19 cellular contexts compared by ENCODE assay signal in the genomic region with DNA sequence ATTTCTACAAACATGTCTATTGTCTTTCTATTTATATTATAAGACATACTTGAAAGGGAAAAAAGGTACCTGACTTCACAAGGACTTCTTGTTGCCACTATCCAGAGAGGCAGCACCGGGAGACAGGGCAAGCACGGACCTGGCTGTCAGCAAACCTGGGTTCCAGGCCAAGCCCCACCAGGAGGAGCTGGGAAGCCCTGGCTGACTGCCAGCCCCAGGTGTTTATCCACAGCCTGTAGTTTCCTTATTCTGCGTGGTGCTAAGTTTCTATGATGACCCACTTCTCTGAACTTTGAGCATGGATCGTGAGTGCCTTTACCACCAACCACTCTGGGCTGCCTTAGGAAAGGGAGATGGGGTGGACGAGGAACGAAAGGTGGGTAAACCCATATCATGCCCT. TPM values are rescaled to one million over a fixed set of nuclear protein-coding genes. Genes with fewer than 3 reads are reported as not detected.
DNase-seq lines count a peak whose midpoint lies in the region; ATAC-seq, FAIRE-seq and TF ChIP-seq lines count a peak whose summit lies in the region.
"Had no signal": no experiment of that assay in that cellular context is flagged by ENCODE, and none has a peak within 500 bp of the region (broad histone marks: within the 10 kb centered on the region; RNA-seq: fewer than 3 reads in every experiment).

No MANE protein-coding gene starts in this region.

- ATAC-seq in RWPE2 (ENCODE audit: low read depth) (0 out of 3 replicates have a peak, but pooled peaks have one; percentile 13), foreskin keratinocyte (peak; percentile 29), upper lobe of right lung (no peak), HG03039 (IDR thresholded peaks at IDR 0.05; ENCODE audit: unreplicated experiment) (no peak)
- ATAC-seq: stimulated activated naive CD8-positive, alpha-beta T cell treated with anti-CD3 and anti-CD28 coated beads, Interleukin-15, Interleukin-2, amounts not matched to agents 100 U/mL and 50 U/mL, for 24 hours had no signal

- H3K9me2 ChIP-seq in OCI-LY7 (ENCODE audit: insufficient read depth, low read length) = no peaks in the 10 kb centered on the region

- no peak overlapping the region for H2AFZ ChIP-seq in OCI-LY7 (ENCODE audit: low read length)

- H3K27me3 ChIP-seq in RWPE2 (ENCODE audit: insufficient read depth, poor library complexity, severe bottlenecking) (no peaks in the 10 kb centered on the region), foreskin keratinocyte (no peaks in the 10 kb centered on the region), small intestine (ENCODE audit: control insufficient read depth in 2 of 2, insufficient read depth in 2 of 2, low read length in 2 of 2) (no peaks in the 10 kb centered on the region), upper lobe of right lung (no peaks in the 10 kb centered on the region)

- CTCF ChIA-PET in OCI-LY7 (lab: Charles Lee; ENCODE audit: unreplicated experiment) = no interaction called here

- H3K27ac ChIP-seq in RWPE2 (ENCODE audit: poor library complexity, severe bottlenecking) (peak overlapping the region; percentile 55), foreskin keratinocyte (no peak overlapping the region), small intestine (ENCODE audit: low read depth in 1 of 2, low read length in 1 of 2) (no peak overlapping the region), upper lobe of right lung (no peak overlapping the region), OCI-LY7 (ENCODE audit: low read depth, low read length, poor library complexity, severe bottlenecking) (no peak overlapping the region)

- peaks cover 39% of the 10 kb centered on the region for H3K4me1 Mint-ChIP-seq in HFFc6 (ENCODE audit: low read depth)

- no peaks in the 10 kb centered on the region for H3K36me3 ChIP-seq in RWPE2 (ENCODE audit: low read depth)
- H3K36me3 ChIP-seq in small intestine (ENCODE audit: control insufficient read depth in 2 of 2, insufficient read depth in 2 of 2, low read length in 2 of 2) = no peaks in the 10 kb centered on the region
- no peaks in the 10 kb centered on the region for H3K36me3 ChIP-seq in upper lobe of right lung
- no peaks in the 10 kb centered on the region for H3K36me3 ChIP-seq in OCI-LY7 (ENCODE audit: insufficient read depth, low read length)

- intact Hi-C loops in upper lobe of right lung (cut with DNase I) = no loop called here
- intact Hi-C loops in OCI-LY7 (cut with micrococcal nuclease; ENCODE audit: unreplicated experiment) = no loop called here

- H3K4me3 ChIP-seq in RWPE2 (ENCODE audit: severe bottlenecking) (no peak overlapping the region), small intestine (ENCODE audit: low read depth in 1 of 2, low read length in 2 of 2) (no peak overlapping the region), upper lobe of right lung (no peak overlapping the region), OCI-LY7 (ENCODE audit: low read depth, low read length, poor library complexity, severe bottlenecking) (no peak overlapping the region)

- H3K4me1 ChIP-seq in RWPE2 (ENCODE audit: insufficient read depth, poor library complexity, severe bottlenecking) = peaks cover 20% of the 10 kb centered on the region
- H3K4me1 ChIP-seq in foreskin keratinocyte = peaks cover 8% of the 10 kb centered on the region
- no peaks in the 10 kb centered on the region for H3K4me1 ChIP-seq in small intestine (ENCODE audit: control insufficient read depth in 2 of 2, insufficient read depth in 1 of 2, low read depth in 1 of 2, low read length in 1 of 2)
- peaks cover 6% of the 10 kb centered on the region for H3K4me1 ChIP-seq in upper lobe of right lung
- no peaks in the 10 kb centered on the region for H3K4me1 ChIP-seq in OCI-LY7 (ENCODE audit: insufficient read depth, low read length, poor library complexity, severe bottlenecking)

- no peak overlapping the region for H3K4me2 ChIP-seq in OCI-LY7 (ENCODE audit: low read length)

- H3K27ac Mint-ChIP-seq in HFFc6 = peak overlapping the region; percentile 17; the same call in 1 of the 2 replicates

- H3K4me3 Mint-ChIP-seq in HFFc6 = no peak overlapping the region

- no peaks in the 10 kb centered on the region for H3K36me3 Mint-ChIP-seq in HFFc6 (ENCODE audit: low read depth)

- H3K9me3 ChIP-seq in RWPE2 (ENCODE audit: severe bottlenecking) (no peaks in the 10 kb centered on the region), small intestine (ENCODE audit: control insufficient read depth, low read depth) (no peaks in the 10 kb centered on the region), upper lobe of right lung (no peaks in the 10 kb centered on the region), OCI-LY7 (ENCODE audit: low read length) (no peaks in the 10 kb centered on the region)

- no peaks in the 10 kb centered on the region for H4K20me1 ChIP-seq in OCI-LY7 (ENCODE audit: insufficient read depth, low read length)

- BruUV-seq in OCI-LY7 (replicated peaks; lab: Mats Ljungman, UMichigan) = no TSS peak

- TF ChIP-seq CTCF in HFFc6 (IDR thresholded peaks at IDR 0.05) (no peak), RWPE2 (IDR thresholded peaks at IDR 0.05; ENCODE audit: poor library complexity, severe bottlenecking) (no peak), foreskin keratinocyte (conservative IDR thresholded peaks at IDR 0.05) (no peak), upper lobe of right lung (IDR thresholded peaks at IDR 0.05) (no peak), OCI-LY7 (conservative IDR thresholded peaks at IDR 0.05; ENCODE audit: low read length) (no peak)

- no peaks in the 10 kb centered on the region for H3K79me2 ChIP-seq in OCI-LY7 (ENCODE audit: insufficient read depth, low read depth, low read length)

- H3K9me3 Mint-ChIP-seq in HFFc6 = no peaks in the 10 kb centered on the region

- H3K27me3 Mint-ChIP-seq in HFFc6 (ENCODE audit: insufficient read depth) = peaks cover 2% of the 10 kb centered on the region

- WGBS in small intestine, 3 donors = 18 to 59% (median 40%) methylated on average over 6 of the region's 6 CpGs

- POLR2A ChIA-PET in OCI-LY7 (lab: Charles Lee) = no interaction called here

- FAIRE-seq in small intestine (lab: Jason Lieb, UNC) = no peak

- DNase-seq in HFFc6 = no peak
- no peak for DNase-seq in RWPE2 (ENCODE audit: low spot score)
- DNase-seq in foreskin keratinocyte = peak in 1 of 2 donors; percentile 70
- peak; percentile 46 for DNase-seq in small intestine
- no peak for DNase-seq in upper lobe of right lung
- no peak for DNase-seq in OCI-LY7 (ENCODE audit: low spot score)
- DNase-seq: activated CD4-positive, alpha-beta T cell treated with anti-CD3 and anti-CD28 coated beads, Interleukin-2, amount 50 U/mL, for 4 hours; AML-193; amniotic stem cell; DND-41; erythroblast; Kasumi-1; left cardiac atrium; NCI-H1436; stimulated activated CD4-positive, alpha-beta T cell treated with anti-CD3 and anti-CD28 coated beads, Interleukin-12 subunit alpha, Interleukin-12 subunit beta, amount 100 ng/mL, for 4 hours; stimulated activated naive CD8-positive, alpha-beta T cell treated with anti-CD3 and anti-CD28 coated beads, Interleukin-15, Interleukin-2, amounts not matched to agents 100 U/mL and 50 U/mL, for 24 hours had no signal

RNA-seq across cellular contexts. Expression of gene TSPAN2, which starts 20.5 kb away (rescaled TPM):
- 1 to 10 TPM; 4.2 to 6.9 (median 5.1) TPM for total RNA-seq in HFFc6 (2021; fragmentation: NEBNext Ultra II Directional; extraction: Animal tissue kit (Norgen Biotek cat#: 25700))
- 0.32 and 0.48 TPM in 2 replicates for total RNA-seq in foreskin keratinocyte
- polyA plus RNA-seq in foreskin keratinocyte = 0.17 and 0.30 TPM in 2 replicates
- 1 to 10 TPM in 2 of 3 donors, not detected in 1; 1.4 to 5.5 TPM for polyA plus RNA-seq in small intestine
- 6.1 TPM for total RNA-seq in upper lobe of right lung
- 0.25 TPM in 1 of 2 replicates, not detected in the other for total RNA-seq in OCI-LY7 (2014; rRNA removed; shearing (Covaris generic))
- 0.22 and 0.36 TPM in 2 replicates for total RNA-seq in OCI-LY7 (2022)

RNA-seq across cellular contexts. Expression of gene TSHB, which starts 39.2 kb away (rescaled TPM):
- total RNA-seq in HFFc6 (2021; fragmentation: NEBNext Ultra II Directional; extraction: Animal tissue kit (Norgen Biotek cat#: 25700)) = not detected
- total RNA-seq in foreskin keratinocyte = not detected in 2 replicates
- not detected in 2 replicates for polyA plus RNA-seq in foreskin keratinocyte
- not detected for polyA plus RNA-seq in small intestine
- total RNA-seq in upper lobe of right lung = not detected
- not detected in 2 replicates for total RNA-seq in OCI-LY7 (2014; rRNA removed; shearing (Covaris generic))
- not detected in 2 replicates for total RNA-seq in OCI-LY7 (2022)
- total RNA-seq: left cardiac atrium, posterior vena cava, RPMI7951 had no signal

Comparison
In these comparisons a context has a peak if more than half of its experiments do, and no peak if none do; other contexts are left out.
1. ATAC-seq: peak in RWPE2 (single experiment) and foreskin keratinocyte (single experiment); none in upper lobe of right lung (single experiment) and HG03039 (single experiment).